In the genomic region with DNA sequence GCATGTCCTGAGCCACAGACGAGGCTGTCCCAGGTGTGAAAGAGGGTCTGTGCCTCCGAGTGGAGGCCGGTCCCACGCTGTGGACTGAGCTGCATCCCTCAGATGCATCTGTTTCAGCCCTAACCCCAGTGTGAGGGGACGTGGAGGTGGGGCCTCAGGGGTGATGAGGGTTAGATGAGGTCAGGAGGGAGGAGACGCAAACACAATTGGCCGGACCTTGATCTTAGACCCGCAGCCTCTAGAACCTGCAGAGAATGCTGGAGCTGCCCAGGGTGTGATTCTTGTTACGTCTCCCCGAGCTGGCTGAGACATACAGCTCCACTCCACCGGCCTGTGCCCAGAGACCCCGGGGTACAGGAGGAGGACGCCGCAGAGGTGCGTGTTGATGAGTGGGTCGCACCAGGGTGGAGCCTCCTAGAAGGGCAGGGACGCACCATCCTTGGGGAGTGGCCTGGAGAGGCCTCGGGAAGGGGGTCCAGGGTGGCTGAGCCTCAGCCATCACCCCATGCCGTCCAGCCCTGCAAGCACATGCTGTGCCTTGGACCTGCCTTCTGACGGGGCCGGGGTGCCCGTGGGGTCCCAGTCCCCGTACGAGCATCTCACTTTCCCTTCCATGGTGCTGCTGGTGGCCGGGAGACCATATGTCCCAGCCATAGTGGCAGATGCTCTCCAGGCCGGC, we compare ENCODE assay signal across 34 cellular contexts. TPM values are rescaled to one million over a fixed set of nuclear protein-coding genes. Genes with fewer than 3 reads are reported as not detected.
"Had no signal": no experiment of that assay in that cellular context is flagged by ENCODE, and none has a peak within 500 bp of the region (broad histone marks: within the 10 kb centered on the region; RNA-seq: fewer than 3 reads in every experiment).

No MANE protein-coding gene starts in this region.

- ATAC-seq: effector memory CD8-positive, alpha-beta T cell; esophagus mucosa; gastrocnemius medialis; heart right ventricle; left cardiac atrium; left lung; left ventricle myocardium superior; lower lobe of right lung; mucosa of descending colon had no signal

- H3K9me3 Mint-ChIP-seq: effector memory CD8-positive, alpha-beta T cell; endodermal cell; mesothelial cell of epicardium had no signal

- H3K27ac ChIP-seq: coronary artery, dorsolateral prefrontal cortex, epithelial cell of prostate, esophagus squamous epithelium, gastrocnemius medialis, heart right ventricle, left lung, lower lobe of right lung had no signal

- H3K4me3 ChIP-seq: coronary artery, dorsolateral prefrontal cortex, esophagus squamous epithelium, gastrocnemius medialis, heart right ventricle, left lung, lower lobe of right lung, mucosa of descending colon had no signal

- H3K4me1 Mint-ChIP-seq: endodermal cell had no signal

- H3K36me3 ChIP-seq: esophagus squamous epithelium, gastrocnemius medialis, heart right ventricle, left lung, lower lobe of right lung had no signal

- H3K27ac Mint-ChIP-seq: effector memory CD8-positive, alpha-beta T cell; endodermal cell; mesothelial cell of epicardium had no signal

- DNase-seq: dermis blood vessel endothelial cell; dorsolateral prefrontal cortex; effector CD8-positive, alpha-beta T cell; effector memory CD8-positive, alpha-beta T cell; endodermal cell; erythroblast; esophagus squamous epithelium; foreskin fibroblast; foreskin melanocyte; gastrocnemius medialis; glutamatergic neuron; head of caudate nucleus; heart right ventricle; hippocampal formation; left cardiac atrium; left lung; left ventricle myocardium superior; lower lobe of right lung; mesenchymal stem cell; mucosa of descending colon had no signal

- FAIRE-seq: colon, endometrium, islet of Langerhans, keratinocyte had no signal

- H3K9me3 ChIP-seq: esophagus squamous epithelium, gastrocnemius medialis, heart right ventricle, left lung, lower lobe of right lung, mucosa of descending colon had no signal

- H3K36me3 Mint-ChIP-seq: mesothelial cell of epicardium had no signal

- H3K4me3 Mint-ChIP-seq: effector memory CD8-positive, alpha-beta T cell; endodermal cell; mesothelial cell of epicardium had no signal

- H3K4me1 ChIP-seq: gastrocnemius medialis, heart right ventricle, left lung, lower lobe of right lung had no signal

RNA-seq across cellular contexts. Expression of a gene that starts 16.6 kb away (rescaled TPM):
- total RNA-seq: dermis blood vessel endothelial cell, esophagus mucosa, esophagus squamous epithelium, gastrocnemius medialis, glomerular endothelial cell, kidney epithelial cell, left cardiac atrium, left lung, left ventricle myocardium superior, lower leg skin, lower lobe of right lung, lung microvascular endothelial cell, mesenteric fat pad, mesothelial cell of epicardium, mucosa of descending colon, myocyte had no signal
- polyA plus RNA-seq: heart right ventricle, keratinocyte had no signal

RNA-seq across cellular contexts. Expression of a gene that starts 40.1 kb away (rescaled TPM):
- total RNA-seq: esophagus mucosa, esophagus squamous epithelium, glomerular endothelial cell, kidney epithelial cell, left lung, lower lobe of right lung, mesenteric fat pad, mesothelial cell of epicardium, mucosa of descending colon had no signal
- polyA plus RNA-seq: keratinocyte had no signal

RNA-seq across cellular contexts. Expression of a gene that starts 40.3 kb away (rescaled TPM):
- polyA plus RNA-seq: keratinocyte had no signal
